Comparison of ENCODE assay signal across 10 cellular contexts in the genomic region with DNA sequence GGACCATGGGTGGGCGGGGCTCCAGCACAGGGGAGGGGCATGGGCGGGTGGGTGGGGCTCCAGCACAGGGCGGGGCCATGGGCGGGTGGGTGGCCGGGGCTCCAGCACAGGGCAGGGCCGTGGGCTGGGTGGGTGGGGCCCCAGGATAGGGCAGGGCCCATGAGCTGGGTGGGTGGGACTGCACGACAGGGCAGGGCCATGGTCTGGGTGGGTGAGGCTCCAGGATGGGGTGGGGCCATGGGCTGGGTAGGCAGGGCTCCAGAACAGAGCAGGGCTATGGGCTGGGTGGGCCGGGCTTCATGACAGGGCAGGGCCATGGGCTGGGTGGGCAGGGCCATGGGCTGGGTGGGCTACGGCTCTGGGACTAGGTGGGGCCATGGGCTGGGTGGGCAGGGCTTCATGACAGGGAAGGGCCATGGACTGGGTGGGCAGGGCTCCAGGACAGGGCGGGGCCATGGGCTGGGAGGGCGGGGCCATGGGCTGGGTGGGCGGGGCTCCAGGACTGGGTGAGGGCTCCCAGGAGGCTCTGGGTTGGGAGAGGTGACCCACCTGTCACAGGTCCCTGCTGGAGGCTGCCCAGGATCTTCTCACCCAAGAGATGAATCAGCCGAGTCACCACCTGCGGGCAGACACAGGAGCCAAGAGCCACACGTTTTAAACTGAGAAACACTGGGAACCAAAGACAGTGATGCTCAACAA. TPM values are rescaled to one million over a fixed set of nuclear protein-coding genes. Genes with fewer than 3 reads are reported as not detected.
DNase-seq lines count a peak whose midpoint lies in the region; ATAC-seq and FAIRE-seq lines count a peak whose summit lies in the region.
"Had no signal": no experiment of that assay in that cellular context is flagged by ENCODE, and none has a peak within 500 bp of the region (broad histone marks: within the 10 kb centered on the region; RNA-seq: fewer than 3 reads in every experiment).

No MANE protein-coding gene starts in this region.

- H3K4me1 ChIP-seq in small intestine (ENCODE audit: control insufficient read depth in 2 of 2, insufficient read depth in 1 of 2, low read depth in 1 of 2, low read length in 1 of 2), result no peaks in the 10 kb centered on the region

- no peaks in the 10 kb centered on the region for H3K36me3 ChIP-seq in small intestine (ENCODE audit: control insufficient read depth in 2 of 2, insufficient read depth in 2 of 2, low read length in 2 of 2)

- H3K27ac ChIP-seq in small intestine (ENCODE audit: low read depth in 1 of 2, low read length in 1 of 2), result no peak overlapping the region

- WGBS in small intestine, 3 donors, result 66 to 79% (median 71%) methylated on average over 7 to 15 of the region's 15 CpGs

- no peaks in the 10 kb centered on the region for H3K36me3 Mint-ChIP-seq in activated T-helper 2 cell treated with anti-CD3 and anti-CD28 coated beads, Interferon-gamma antibody, Interleukin-2, Interleukin-4, amounts not matched to agents 10 μg/mL and 5 μg/mL and 100 μg/mL, durations not matched to agents 14 hours and 24 hours and 36 hours (ENCODE audit: low read depth)

- H3K27ac Mint-ChIP-seq in activated T-helper 2 cell treated with anti-CD3 and anti-CD28 coated beads, Interferon-gamma antibody, Interleukin-2, Interleukin-4, amounts not matched to agents 10 μg/mL and 5 μg/mL and 100 μg/mL, durations not matched to agents 14 hours and 24 hours and 36 hours, result no peak overlapping the region

- intact Hi-C loops in activated T-helper 2 cell treated with anti-CD3 and anti-CD28 coated beads, Interferon-gamma antibody, Interleukin-2, Interleukin-4, amounts not matched to agents 10 μg/mL and 5 μg/mL and 100 μg/mL, durations not matched to agents 14 hours and 24 hours and 36 hours (cut with micrococcal nuclease), result no loop called here

- no peaks in the 10 kb centered on the region for H3K27me3 ChIP-seq in small intestine (ENCODE audit: control insufficient read depth in 2 of 2, insufficient read depth in 2 of 2, low read length in 2 of 2)

- no peak overlapping the region for H3K4me3 Mint-ChIP-seq in activated T-helper 2 cell treated with anti-CD3 and anti-CD28 coated beads, Interferon-gamma antibody, Interleukin-2, Interleukin-4, amounts not matched to agents 10 μg/mL and 5 μg/mL and 100 μg/mL, durations not matched to agents 14 hours and 24 hours and 36 hours (ENCODE audit: low read depth)

- no peak overlapping the region for H3K4me3 ChIP-seq in small intestine (ENCODE audit: low read depth in 1 of 2, low read length in 2 of 2)

- no peaks in the 10 kb centered on the region for H3K9me3 ChIP-seq in small intestine (ENCODE audit: control insufficient read depth, low read depth)

- H3K27me3 Mint-ChIP-seq in activated T-helper 2 cell treated with anti-CD3 and anti-CD28 coated beads, Interferon-gamma antibody, Interleukin-2, Interleukin-4, amounts not matched to agents 10 μg/mL and 5 μg/mL and 100 μg/mL, durations not matched to agents 14 hours and 24 hours and 36 hours (ENCODE audit: low read depth), result no peaks in the 10 kb centered on the region

- no peak for FAIRE-seq in small intestine (lab: Jason Lieb, UNC)
- FAIRE-seq: endometrium had no signal

- DNase-seq in NCI-H1436 (lab: John Stamatoyannopoulos, UW) (peak; percentile 14), NCI-H1436 treated with DMSO at 0.1 percent for 48 hours (lab: John Stamatoyannopoulos, UW) (no peak), NAMALWA (ENCODE audit: low spot score) (peak; percentile 97), small intestine (peak; percentile 33), MV-4-11 (lab: John Stamatoyannopoulos, UW) (no peak), AG08396 (ENCODE audit: low spot score) (no peak)
- peak; percentile 23 for DNase-seq in activated T-helper 2 cell treated with anti-CD3 and anti-CD28 coated beads, Interferon-gamma antibody, Interleukin-2, Interleukin-4, amounts not matched to agents 10 μg/mL and 5 μg/mL and 100 μg/mL, durations not matched to agents 14 hours and 24 hours and 36 hours (ENCODE audit: low spot score)
- DNase-seq: NCI-H2081 had no signal

- peaks cover 15% of the 10 kb centered on the region for H3K4me1 Mint-ChIP-seq in activated T-helper 2 cell treated with anti-CD3 and anti-CD28 coated beads, Interferon-gamma antibody, Interleukin-2, Interleukin-4, amounts not matched to agents 10 μg/mL and 5 μg/mL and 100 μg/mL, durations not matched to agents 14 hours and 24 hours and 36 hours (ENCODE audit: low read depth)

- H3K9me3 Mint-ChIP-seq in activated T-helper 2 cell treated with anti-CD3 and anti-CD28 coated beads, Interferon-gamma antibody, Interleukin-2, Interleukin-4, amounts not matched to agents 10 μg/mL and 5 μg/mL and 100 μg/mL, durations not matched to agents 14 hours and 24 hours and 36 hours, result no peaks in the 10 kb centered on the region

- no peak for ATAC-seq in GM21423 (IDR thresholded peaks at IDR 0.05; ENCODE audit: unreplicated experiment)

RNA-seq across cellular contexts. Expression of gene NSMF, which starts 33.5 kb away (rescaled TPM):
- total RNA-seq in activated T-helper 2 cell treated with anti-CD3 and anti-CD28 coated beads, Interferon-gamma antibody, Interleukin-2, Interleukin-4, amounts not matched to agents 10 μg/mL and 5 μg/mL and 100 μg/mL, durations not matched to agents 14 hours and 24 hours and 36 hours, result 56.1 and 57.6 TPM in 2 replicates
- polyA plus RNA-seq in small intestine, result 10 to 100 TPM; 34.0 to 76.9 (median 57.3) TPM

RNA-seq across cellular contexts. Expression of gene ENTPD8, which starts 51.5 kb away (rescaled TPM):
- not detected in 2 replicates for total RNA-seq in activated T-helper 2 cell treated with anti-CD3 and anti-CD28 coated beads, Interferon-gamma antibody, Interleukin-2, Interleukin-4, amounts not matched to agents 10 μg/mL and 5 μg/mL and 100 μg/mL, durations not matched to agents 14 hours and 24 hours and 36 hours
- polyA plus RNA-seq in small intestine, result 10 to 100 TPM; 15.9 to 85.4 (median 62.8) TPM

RNA-seq across cellular contexts. Expression of gene PNPLA7, which starts 57.6 kb away (rescaled TPM):
- 1.6 TPM in 2 replicates for total RNA-seq in activated T-helper 2 cell treated with anti-CD3 and anti-CD28 coated beads, Interferon-gamma antibody, Interleukin-2, Interleukin-4, amounts not matched to agents 10 μg/mL and 5 μg/mL and 100 μg/mL, durations not matched to agents 14 hours and 24 hours and 36 hours
- polyA plus RNA-seq in small intestine, result 1 to 10 TPM; 2.9 to 3.5 (median 3.1) TPM

RNA-seq across cellular contexts. Expression of gene MRPL41, which starts 59.1 kb away (rescaled TPM):
- 43.2 and 49.4 TPM in 2 replicates for total RNA-seq in activated T-helper 2 cell treated with anti-CD3 and anti-CD28 coated beads, Interferon-gamma antibody, Interleukin-2, Interleukin-4, amounts not matched to agents 10 μg/mL and 5 μg/mL and 100 μg/mL, durations not matched to agents 14 hours and 24 hours and 36 hours
- 100 to 1,000 TPM in 2 of 3 donors, 10 to 100 TPM in 1; 58.3 to 166 (median 159) TPM for polyA plus RNA-seq in small intestine

Comparison
In these comparisons a context has a peak if more than half of its experiments do, and no peak if none do; other contexts are left out.
1. DNase-seq: peak in NCI-H1436 (single experiment), NAMALWA (single experiment), activated T-helper 2 cell treated with anti-CD3 and anti-CD28 coated beads, Interferon-gamma antibody, Interleukin-2, Interleukin-4, amounts not matched to agents 10 μg/mL and 5 μg/mL and 100 μg/mL, durations not matched to agents 14 hours and 24 hours and 36 hours (single experiment) and small intestine (single experiment); none in NCI-H1436 treated with DMSO at 0.1 percent for 48 hours (single experiment), MV-4-11 (single experiment) and AG08396 (single experiment).